ENCODE assay signal across 15 cellular contexts in the genomic region with DNA sequence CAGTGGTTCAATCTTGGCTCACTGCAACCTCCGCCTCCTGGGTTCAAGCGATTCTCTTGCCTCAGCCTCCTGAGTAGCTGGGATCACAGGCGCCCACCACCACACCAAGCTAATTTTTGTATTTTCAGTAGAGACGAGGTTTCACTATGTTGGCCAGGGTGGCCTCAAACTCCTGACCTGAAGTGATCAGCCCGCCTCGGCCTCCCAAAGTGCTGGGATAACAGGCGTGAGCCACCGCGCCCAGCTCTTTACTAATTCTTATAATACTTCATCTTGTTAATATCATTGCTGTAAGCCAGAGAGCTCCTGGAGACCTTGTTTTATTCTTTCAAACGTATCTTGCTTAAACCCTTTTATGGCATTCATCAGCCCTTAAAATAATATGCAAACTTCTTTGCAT. TPM values are rescaled to one million over a fixed set of nuclear protein-coding genes. Genes with fewer than 3 reads are reported as not detected.
DNase-seq lines count a peak whose midpoint lies in the region; ATAC-seq, FAIRE-seq and TF ChIP-seq lines count a peak whose summit lies in the region.
"Not testable (repeated sequence)": the region's sequence is repeated elsewhere in the genome, so short reads cannot be mapped to it uniquely, and the experiment has no call there.
"Had no signal": no experiment of that assay in that cellular context is flagged by ENCODE, and none has a peak within 500 bp of the region (broad histone marks: within the 10 kb centered on the region; RNA-seq: fewer than 3 reads in every experiment).

No MANE protein-coding gene starts in this region.

- not testable (repeated sequence) for H2AK5ac ChIP-seq in H9 (ENCODE audit: insufficient read length, low read length)

- not testable (repeated sequence) for FAIRE-seq in A549 (lab: Jason Lieb, UNC); HepG2 (lab: Jason Lieb, UNC)

- TF ChIP-seq EP300 in A549 (IDR thresholded peaks at IDR 0.05); HepG2 (IDR thresholded peaks at IDR 0.05; ENCODE audit: low read depth in 2 of 2, low read length in 2 of 2); HepG2 (CRISPR knock-in tag; IDR thresholded peaks at IDR 0.05; ENCODE audit: borderline replicate concordance): not testable (repeated sequence)

- ATAC-seq in A549, HepG2: not testable (repeated sequence)

- H4K8ac ChIP-seq in H9 (replicated peaks; ENCODE audit: insufficient read length, low read depth, low read length), result not testable (repeated sequence)

- intact Hi-C loops in colonic mucosa (cut with DNase I), result loop anchor here (5.0 to 10.0 kb wide), 2 partner anchors 139 to 521 kb away; a partner anchor contains a TSS
- intact Hi-C loops in HepG2 (cut with micrococcal nuclease; ENCODE audit: unreplicated experiment), result loop anchor here (1.0 to 5.0 kb wide), 2 partner anchors 70 to 229 kb away; no protein-coding TSS in a partner anchor

- not testable (repeated sequence) for H3K56ac ChIP-seq in H9 (ENCODE audit: insufficient read length, low read depth, low read length)

- not testable (repeated sequence) for H2BK15ac ChIP-seq in H9 (ENCODE audit: low read depth, low read length)

- not testable (repeated sequence) for H3K79me1 ChIP-seq in H9 (ENCODE audit: insufficient read depth, low read depth, low read length, poor library complexity, severe bottlenecking)

- POLR2A ChIA-PET in A549 (lab: Yijun Ruan, JAX), result not testable (repeated sequence)
- POLR2A ChIA-PET in HepG2 (lab: Yijun Ruan, JAX), result interaction anchor here (1.4 to 8.3 kb wide), 6 partner anchors 12 to 121 kb away, joined by 3 to 168 read pairs (median 7); a partner anchor contains a TSS

- H2AFZ ChIP-seq in H9 (ENCODE audit: low read length); HepG2 (ENCODE audit: low read length): not testable (repeated sequence)

- not testable (repeated sequence) for H3K14ac ChIP-seq in H9 (ENCODE audit: insufficient read depth, low read length)

- not testable (repeated sequence) for H3K9ac ChIP-seq in H9 (ENCODE audit: extremely low read depth, insufficient read length, low read length); colonic mucosa (ENCODE audit: low read depth in 2 of 2, low read length in 2 of 2); HepG2 (ENCODE audit: insufficient read depth, low read depth, low read length)

- not testable (repeated sequence) for H4K5ac ChIP-seq in H9 (ENCODE audit: insufficient read length, low read depth, low read length)

- H3K4me2 ChIP-seq in A549, result not testable (repeated sequence)
- H3K4me2 ChIP-seq in H9 (ENCODE audit: insufficient read depth, insufficient read length, low read length) (peak overlapping the region; percentile 17), HepG2 (ENCODE audit: low read depth, low read length) (peak overlapping the region; percentile 79)

- not testable (repeated sequence) for H3K23me2 ChIP-seq in H9 (ENCODE audit: insufficient read length, low read depth, low read length, poor library complexity, severe bottlenecking)

- H4K20me1 ChIP-seq in H9 (ENCODE audit: control insufficient read depth, insufficient read depth, insufficient read length); HepG2 (ENCODE audit: insufficient read depth, low read length): not testable (repeated sequence)

- not testable (repeated sequence) for TF ChIP-seq RAD21 in A549 (conservative IDR thresholded peaks at IDR 0.05 in 1 of 2, IDR thresholded peaks at IDR 0.05 in 1 of 2); HepG2 (CRISPR knock-in tag; IDR thresholded peaks at IDR 0.05)

- not testable (repeated sequence) for H3K36me3 ChIP-seq in colonic mucosa; right atrium auricular region; HepG2 (replicated peaks in 1 of 2; ENCODE audit: control insufficient read depth in 1 of 2, insufficient read depth in 2 of 2, low read length in 2 of 2)

- not testable (repeated sequence) for H3K9me3 Mint-ChIP-seq in H9; osteocyte (ENCODE audit: unreplicated experiment)

- not testable (repeated sequence) for TF ChIP-seq CTCF in A549 (IDR thresholded peaks at IDR 0.05); H9 (conservative IDR thresholded peaks at IDR 0.05); colonic mucosa (IDR thresholded peaks at IDR 0.05); right atrium auricular region (IDR thresholded peaks at IDR 0.05); HepG2 (CRISPR knock-in tag; IDR thresholded peaks at IDR 0.05); osteocyte (IDR thresholded peaks at IDR 0.05)

- not testable (repeated sequence) for DNase-seq in A549 (ENCODE audit: low read depth in 1 of 2, low spot score in 1 of 2); H9; HepG2 (ENCODE audit: low spot score)
- peak; percentile 42 for DNase-seq in activated CD8-positive, alpha-beta memory T cell treated with anti-CD3 and anti-CD28 coated beads for 24 hours
- DNase-seq in colonic mucosa (peak; percentile 13), right atrium auricular region (ENCODE audit: low spot score) (peak; percentile 34), osteocyte (ENCODE audit: extremely low spot score, unreplicated experiment) (peak; percentile 36)
- peak; percentile 14 for DNase-seq in stimulated activated CD8-positive, alpha-beta memory T cell treated with anti-CD3 and anti-CD28 coated beads, Interleukin-4, amount 100 ng/mL, for 48 hours

- not testable (repeated sequence) for H3K27me3 ChIP-seq in H9 (ENCODE audit: insufficient read depth, low read length); colonic mucosa; right atrium auricular region; HepG2 (ENCODE audit: control insufficient read depth in 1 of 2, insufficient read depth in 2 of 2, low read length in 2 of 2)

- H3K23ac ChIP-seq in H9 (ENCODE audit: insufficient read length, low read depth, low read length), result not testable (repeated sequence)

- not testable (repeated sequence) for H3K4ac ChIP-seq in H9 (ENCODE audit: low read depth, low read length)

- H3T11ph ChIP-seq in H9 (ENCODE audit: low read length), result not testable (repeated sequence)

- in situ Hi-C loops in HepG2 (cut with HindIII; ENCODE audit: extremely low pct_ligation_motif_present, low pct_unique_long_range_greater_than_20kb), result loop anchor here (5.0 to 25.0 kb wide), 2 partner anchors 69 to 519 kb away; no protein-coding TSS in a partner anchor

- H3K27me3 Mint-ChIP-seq in H9 (ENCODE audit: low read depth) (peaks cover 66% of the 10 kb centered on the region), osteocyte (ENCODE audit: unreplicated experiment) (peaks cover 17% of the 10 kb centered on the region)

- not testable (repeated sequence) for H3K9me3 ChIP-seq in A549; H9 (ENCODE audit: control insufficient read depth, low read depth, low read length); colonic mucosa; right atrium auricular region; HepG2 (ENCODE audit: low read length)

- H2BK5ac ChIP-seq in H9 (ENCODE audit: insufficient read length, low read length), result not testable (repeated sequence)

- peaks cover 39% of the 10 kb centered on the region for H3K4me1 ChIP-seq in A549
- H3K4me1 ChIP-seq in H9 (ENCODE audit: insufficient read depth, low read length), result not testable (repeated sequence)
- peaks cover 22% of the 10 kb centered on the region for H3K4me1 ChIP-seq in colonic mucosa
- peaks cover 0 to 26% of the 10 kb centered on the region in 2 donors for H3K4me1 ChIP-seq in right atrium auricular region
- peaks cover 66% of the 10 kb centered on the region for H3K4me1 ChIP-seq in HepG2 (ENCODE audit: insufficient read depth, low read length)

- not testable (repeated sequence) for H4K91ac ChIP-seq in H9 (ENCODE audit: insufficient read length, low read depth, low read length)

- H3K27ac ChIP-seq in A549, result peak overlapping the region; percentile 85 to 92; a peak in 4 of 6 replicates
- not testable (repeated sequence) for H3K27ac ChIP-seq in H9 (ENCODE audit: insufficient read length, low read depth, low read length); colonic mucosa; right atrium auricular region; HepG2 (ENCODE audit: extremely low read length, insufficient read depth, low read length)

- not testable (repeated sequence) for H2BK120ac ChIP-seq in H9 (ENCODE audit: low read depth, low read length, poor library complexity, severe bottlenecking)

- not testable (repeated sequence) for TF ChIP-seq POLR2A in A549 (IDR thresholded peaks at IDR 0.05; ENCODE audit: low read length); HepG2 (IDR thresholded peaks at IDR 0.05; ENCODE audit: insufficient read depth in 1 of 2, low read depth in 2 of 2, low read length in 2 of 2)

- H3K36me3 Mint-ChIP-seq in H9 (ENCODE audit: insufficient read depth in 1 of 3, low read depth in 3 of 3); osteocyte (ENCODE audit: unreplicated experiment): not testable (repeated sequence)

- CTCF ChIA-PET in A549 (lab: Yijun Ruan, JAX), result interaction anchor here (0.6 to 10.5 kb wide), 22 partner anchors 9 to 537 kb away, joined by 3 to 142 read pairs (median 4); no protein-coding TSS in a partner anchor
- CTCF ChIA-PET in HepG2 (lab: Yijun Ruan, JAX; ENCODE audit: low intra/inter-chr PET ratio, low total read pairs), result interaction anchor here (1.6 to 3.9 kb wide), 2 partner anchors 14 to 70 kb away, joined by 10 to 28 read pairs; no protein-coding TSS in a partner anchor

- not testable (repeated sequence) for H2BK12ac ChIP-seq in H9 (ENCODE audit: insufficient read length, low read depth, low read length)

- WGBS in A549 (ENCODE audit: missing lambda C conversion rate), result 85% methylated on average over 10 of the region's 10 CpGs
- no CpG with 5 or more reads among the region's 10 CpGs for WGBS in H9 (ENCODE audit: extremely low coverage, insufficient read length, low lambda C conversion rate)
- WGBS in HepG2 (ENCODE audit: low lambda C conversion rate), result 88% methylated on average over 10 of the region's 10 CpGs

- H3K4me1 Mint-ChIP-seq in H9, result peaks cover 31 to 40% of the 10 kb centered on the region in 2 experiments
- H3K4me1 Mint-ChIP-seq in osteocyte (ENCODE audit: unreplicated experiment), result peaks cover 11% of the 10 kb centered on the region

- H2BK20ac ChIP-seq in H9 (ENCODE audit: low read depth, low read length, poor library complexity, severe bottlenecking), result not testable (repeated sequence)

- not testable (repeated sequence) for BruUV-seq in HepG2 (replicated peaks; lab: Mats Ljungman, UMichigan)

- H3K4me3 ChIP-seq in A549, colonic mucosa, right atrium auricular region: not testable (repeated sequence)
- 0 out of 6 replicates have a peak overlapping the region, but pooled peaks of 1 of the 3 experiments have one; percentile 66 for H3K4me3 ChIP-seq in HepG2 (replicated peaks in 1 of 3; ENCODE audit: insufficient read depth in 1 of 3, low read depth in 2 of 3, low read length in 3 of 3)

- H3K79me2 ChIP-seq in H9 (ENCODE audit: insufficient read depth, low read length); HepG2 (ENCODE audit: insufficient read depth, low read length): not testable (repeated sequence)

- H3K27ac Mint-ChIP-seq in H9; osteocyte (ENCODE audit: unreplicated experiment): not testable (repeated sequence)

- not testable (repeated sequence) for H3K18ac ChIP-seq in H9 (ENCODE audit: insufficient read length, low read depth, low read length)

- H3K4me3 Mint-ChIP-seq in H9; osteocyte (ENCODE audit: unreplicated experiment): not testable (repeated sequence)

RNA-seq across cellular contexts. Expression of a gene that starts 3.7 kb away (rescaled TPM):
- polyA plus RNA-seq in A549 (2011; rRNA removed) (2.2 and 2.3 TPM in 2 replicates), A549 (2017; fragmentation: RNase III; extraction: RNeasy Plus Mini Kit Qiagen cat#74134 plus additional on column Dnase treatment) (6.4 to 9.4 TPM (median 6.9 TPM) in 3 replicates), HepG2 (2011; rRNA removed) (1.6 TPM in 2 replicates)
- polyA plus RNA-seq in A549 (2012; cell fraction: cytosol; rRNA removed), result 10.0 and 10.5 TPM in 2 replicates
- 9.0 and 9.2 TPM in 2 replicates for polyA plus RNA-seq in A549 (2012; cell fraction: nucleus; rRNA removed)
- 0.50 and 0.97 TPM in 2 replicates for polyA minus RNA-seq in A549 (2011; rRNA and poly(A)+ RNA removed)
- total RNA-seq in H9 (2021) (not detected in 2 replicates), colonic mucosa (10 to 100 TPM; 40.6 to 85.2 TPM), right atrium auricular region (10 to 100 TPM in 1 of 2 donors, 1 to 10 TPM in 1; 3.1 to 10.6 TPM), HepG2 (2016; rRNA removed; fragmentation: Illumina TruSeq; extraction: Trizol) (0.24 TPM in 1 of 2 replicates, not detected in the other), osteocyte (not detected in 2 replicates)
- not detected in 2 replicates for total RNA-seq in HepG2 (2016; cell fraction: cytosol; rRNA removed; fragmentation: Illumina TruSeq; extraction: Trizol; ENCODE audit: low read depth)
- 0.25 and 0.35 TPM in 2 replicates for total RNA-seq in HepG2 (2016; cell fraction: insoluble cytoplasmic fraction; rRNA removed; fragmentation: Illumina TruSeq; extraction: Trizol)
- not detected in 2 replicates for total RNA-seq in HepG2 (2016; cell fraction: membrane; rRNA removed; fragmentation: Illumina TruSeq; extraction: Trizol)
- not detected in 2 replicates for total RNA-seq in HepG2 (2016; cell fraction: nucleus; rRNA removed; fragmentation: Illumina TruSeq; extraction: Trizol)
- polyA plus RNA-seq in HepG2 (2011; cell fraction: cytosol; rRNA removed), result 1.1 and 2.0 TPM in 2 replicates
- 0.64 and 0.80 TPM in 2 replicates for polyA plus RNA-seq in HepG2 (2011; cell fraction: nucleus; rRNA removed)
- 2.0 and 2.5 TPM in 2 replicates for polyA plus RNA-seq in HepG2 (2012)
- polyA plus RNA-seq in HepG2 (2016; cell fraction: cytosol; fragmentation: Illumina TruSeq; extraction: Trizol; ENCODE audit: low read depth), result 0.17 and 0.35 TPM in 2 replicates
- polyA plus RNA-seq in HepG2 (2016; cell fraction: insoluble cytoplasmic fraction; fragmentation: Illumina TruSeq; extraction: Trizol; ENCODE audit: low read depth), result 0.29 TPM in 1 of 2 replicates, not detected in the other
- polyA plus RNA-seq in HepG2 (2016; cell fraction: membrane; fragmentation: Illumina TruSeq; extraction: Trizol; ENCODE audit: low read depth), result 0.27 and 0.50 TPM in 2 replicates
- not detected in 2 replicates for polyA plus RNA-seq in HepG2 (2016; cell fraction: nucleus; fragmentation: Illumina TruSeq; extraction: Trizol; ENCODE audit: insufficient read depth, low read depth)
- 0.46 TPM in 1 of 2 replicates, not detected in the other for polyA minus RNA-seq in HepG2 (2011; rRNA and poly(A)+ RNA removed; ENCODE audit: low replicate concordance)
- polyA minus RNA-seq in HepG2 (2011; cell fraction: cytosol; rRNA and poly(A)+ RNA removed), result 1.1 TPM in 1 of 2 replicates, not detected in the other
- polyA minus RNA-seq in HepG2 (2011; cell fraction: nucleus; rRNA and poly(A)+ RNA removed), result not detected in 2 replicates
- total RNA-seq: A673; CD4-positive, alpha-beta memory T cell; G401; GM12878; H1 had no signal
- polyA plus RNA-seq: AG04450; CD4-positive, alpha-beta memory T cell; GM12878 had no signal

RNA-seq across cellular contexts. Expression of a gene that starts 38.5 kb away (rescaled TPM):
- polyA plus RNA-seq in A549 (2011; rRNA removed), result 0.04 TPM in 1 of 2 replicates, not detected in the other
- polyA plus RNA-seq in A549 (2012; cell fraction: cytosol; rRNA removed), result 0.01 TPM in 2 replicates
- 0.01 TPM in 1 of 2 replicates, not detected in the other for polyA plus RNA-seq in A549 (2012; cell fraction: nucleus; rRNA removed)
- 0.03 TPM in 1 of 3 replicates, not detected in the others for polyA plus RNA-seq in A549 (2017; fragmentation: RNase III; extraction: RNeasy Plus Mini Kit Qiagen cat#74134 plus additional on column Dnase treatment)
- polyA minus RNA-seq in A549 (2011; rRNA and poly(A)+ RNA removed), result 0.15 TPM in 1 of 2 replicates, not detected in the other
- 0.04 TPM in 1 of 2 replicates, not detected in the other for total RNA-seq in H9 (2021)
- 1 to 10 TPM in 1 of 2 donors, under 1 TPM in 1; 0.90 to 1.2 TPM for total RNA-seq in colonic mucosa
- 1 to 10 TPM; 3.1 to 4.1 TPM for total RNA-seq in right atrium auricular region
- not detected in 2 replicates for total RNA-seq in HepG2 (2016; rRNA removed; fragmentation: Illumina TruSeq; extraction: Trizol)
- total RNA-seq in HepG2 (2016; cell fraction: cytosol; rRNA removed; fragmentation: Illumina TruSeq; extraction: Trizol; ENCODE audit: low read depth), result not detected in 2 replicates
- not detected in 2 replicates for total RNA-seq in HepG2 (2016; cell fraction: insoluble cytoplasmic fraction; rRNA removed; fragmentation: Illumina TruSeq; extraction: Trizol)
- total RNA-seq in HepG2 (2016; cell fraction: membrane; rRNA removed; fragmentation: Illumina TruSeq; extraction: Trizol), result not detected in 2 replicates
- not detected in 2 replicates for total RNA-seq in HepG2 (2016; cell fraction: nucleus; rRNA removed; fragmentation: Illumina TruSeq; extraction: Trizol)
- polyA plus RNA-seq in HepG2 (2011; rRNA removed), result 0.05 and 0.07 TPM in 2 replicates
- 0.01 and 0.05 TPM in 2 replicates for polyA plus RNA-seq in HepG2 (2011; cell fraction: cytosol; rRNA removed)
- 0.09 and 0.10 TPM in 2 replicates for polyA plus RNA-seq in HepG2 (2011; cell fraction: nucleus; rRNA removed)
- 0.11 and 0.13 TPM in 2 replicates for polyA plus RNA-seq in HepG2 (2012)
- not detected in 2 replicates for polyA plus RNA-seq in HepG2 (2016; cell fraction: cytosol; fragmentation: Illumina TruSeq; extraction: Trizol; ENCODE audit: low read depth)
- not detected in 2 replicates for polyA plus RNA-seq in HepG2 (2016; cell fraction: insoluble cytoplasmic fraction; fragmentation: Illumina TruSeq; extraction: Trizol; ENCODE audit: low read depth)
- not detected in 2 replicates for polyA plus RNA-seq in HepG2 (2016; cell fraction: membrane; fragmentation: Illumina TruSeq; extraction: Trizol; ENCODE audit: low read depth)
- polyA plus RNA-seq in HepG2 (2016; cell fraction: nucleus; fragmentation: Illumina TruSeq; extraction: Trizol; ENCODE audit: insufficient read depth, low read depth), result not detected in 2 replicates
- polyA minus RNA-seq in HepG2 (2011; rRNA and poly(A)+ RNA removed; ENCODE audit: low replicate concordance), result 0.26 TPM in 1 of 2 replicates, not detected in the other
- not detected in 2 replicates for polyA minus RNA-seq in HepG2 (2011; cell fraction: cytosol; rRNA and poly(A)+ RNA removed)
- not detected in 2 replicates for polyA minus RNA-seq in HepG2 (2011; cell fraction: nucleus; rRNA and poly(A)+ RNA removed)
- total RNA-seq in osteocyte, result not detected in 2 replicates
- total RNA-seq: CD4-positive, alpha-beta memory T cell; G401 had no signal
- polyA plus RNA-seq: AG04450; CD4-positive, alpha-beta memory T cell; GM12878 had no signal

RNA-seq across cellular contexts. Expression of a gene that starts 56.3 kb away (rescaled TPM):
- polyA plus RNA-seq in A549 (2011; rRNA removed), result not detected in 2 replicates
- polyA plus RNA-seq in A549 (2012; cell fraction: cytosol; rRNA removed), result not detected in 2 replicates
- not detected in 2 replicates for polyA plus RNA-seq in A549 (2012; cell fraction: nucleus; rRNA removed)
- not detected in 3 replicates for polyA plus RNA-seq in A549 (2017; fragmentation: RNase III; extraction: RNeasy Plus Mini Kit Qiagen cat#74134 plus additional on column Dnase treatment)
- not detected in 2 replicates for polyA minus RNA-seq in A549 (2011; rRNA and poly(A)+ RNA removed)
- total RNA-seq in H9 (2021), result not detected in 2 replicates
- total RNA-seq in colonic mucosa, result not detected
- not detected for total RNA-seq in right atrium auricular region
- total RNA-seq in HepG2 (2016; rRNA removed; fragmentation: Illumina TruSeq; extraction: Trizol), result not detected in 2 replicates
- not detected in 2 replicates for total RNA-seq in HepG2 (2016; cell fraction: cytosol; rRNA removed; fragmentation: Illumina TruSeq; extraction: Trizol; ENCODE audit: low read depth)
- not detected in 2 replicates for total RNA-seq in HepG2 (2016; cell fraction: insoluble cytoplasmic fraction; rRNA removed; fragmentation: Illumina TruSeq; extraction: Trizol)
- total RNA-seq in HepG2 (2016; cell fraction: membrane; rRNA removed; fragmentation: Illumina TruSeq; extraction: Trizol), result not detected in 2 replicates
- total RNA-seq in HepG2 (2016; cell fraction: nucleus; rRNA removed; fragmentation: Illumina TruSeq; extraction: Trizol), result not detected in 2 replicates
- polyA plus RNA-seq in HepG2 (2011; rRNA removed), result not detected in 2 replicates
- polyA plus RNA-seq in HepG2 (2011; cell fraction: cytosol; rRNA removed), result not detected in 2 replicates
- not detected in 2 replicates for polyA plus RNA-seq in HepG2 (2011; cell fraction: nucleus; rRNA removed)
- polyA plus RNA-seq in HepG2 (2012), result 0.08 TPM in 1 of 2 replicates, not detected in the other
- not detected in 2 replicates for polyA plus RNA-seq in HepG2 (2016; cell fraction: cytosol; fragmentation: Illumina TruSeq; extraction: Trizol; ENCODE audit: low read depth)
- not detected in 2 replicates for polyA plus RNA-seq in HepG2 (2016; cell fraction: insoluble cytoplasmic fraction; fragmentation: Illumina TruSeq; extraction: Trizol; ENCODE audit: low read depth)
- not detected in 2 replicates for polyA plus RNA-seq in HepG2 (2016; cell fraction: membrane; fragmentation: Illumina TruSeq; extraction: Trizol; ENCODE audit: low read depth)
- not detected in 2 replicates for polyA plus RNA-seq in HepG2 (2016; cell fraction: nucleus; fragmentation: Illumina TruSeq; extraction: Trizol; ENCODE audit: insufficient read depth, low read depth)
- 0.07 TPM in 1 of 2 replicates, not detected in the other for polyA minus RNA-seq in HepG2 (2011; rRNA and poly(A)+ RNA removed; ENCODE audit: low replicate concordance)
- polyA minus RNA-seq in HepG2 (2011; cell fraction: cytosol; rRNA and poly(A)+ RNA removed), result not detected in 2 replicates
- polyA minus RNA-seq in HepG2 (2011; cell fraction: nucleus; rRNA and poly(A)+ RNA removed), result not detected in 2 replicates
- not detected in 2 replicates for total RNA-seq in osteocyte
- total RNA-seq: A673; CD4-positive, alpha-beta memory T cell; G401; GM12878; H1 had no signal
- polyA plus RNA-seq: AG04450; CD14-positive monocyte; CD4-positive, alpha-beta memory T cell; GM12878; H1 had no signal
